In the genomic region with DNA sequence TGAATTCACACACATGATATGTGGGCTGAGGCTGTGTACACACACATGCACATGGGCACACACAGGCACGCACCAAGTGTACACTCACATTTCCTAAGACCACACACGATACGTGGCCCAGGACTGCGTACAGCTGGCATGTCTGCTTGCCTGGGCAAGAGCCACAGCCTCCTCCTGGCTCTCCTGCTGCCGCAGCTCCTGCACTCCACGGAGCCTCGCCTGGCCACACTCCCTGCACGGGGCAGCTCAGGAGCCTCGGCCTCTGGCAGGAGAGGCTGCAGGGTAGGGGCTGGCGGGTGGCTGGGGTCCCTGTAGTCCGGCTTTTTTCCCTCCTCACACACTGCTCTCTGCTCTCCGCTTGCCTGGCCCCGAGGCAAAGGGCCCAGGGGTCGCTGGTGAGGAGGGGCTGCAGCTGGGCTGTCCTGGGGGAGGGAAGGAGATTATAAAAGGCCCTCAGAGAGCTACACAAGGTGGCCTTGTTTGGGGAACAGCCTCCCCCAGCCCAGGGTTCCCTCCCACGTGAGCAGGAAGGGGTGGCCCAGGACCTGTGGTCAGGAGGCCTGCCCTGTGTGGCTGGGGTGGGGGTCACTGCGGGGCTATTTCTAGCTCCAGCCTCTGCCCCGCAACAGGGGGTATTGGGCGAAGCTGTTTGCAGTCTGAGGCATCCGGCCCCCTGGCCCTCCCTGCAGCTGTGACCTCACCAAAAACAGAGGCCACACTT, we compare ENCODE assay signal across 17 cellular contexts.
A peak's percentile ranks its signal among the peaks of the same experiment; 100 is the strongest.
DNase-seq lines count a peak whose midpoint lies in the region; ATAC-seq, FAIRE-seq and TF ChIP-seq lines count a peak whose summit lies in the region.
"Had no signal": no experiment of that assay in that cellular context is flagged by ENCODE, and none has a peak within 500 bp of the region (broad histone marks: within the 10 kb centered on the region; RNA-seq: fewer than 3 reads in every experiment).

No MANE protein-coding gene starts in this region.

- no peaks in the 10 kb centered on the region for H3K36me3 ChIP-seq in GM12878 (ENCODE audit: control insufficient read depth in 2 of 2, insufficient read depth in 2 of 2, low read length in 1 of 2)
- no peaks in the 10 kb centered on the region for H3K36me3 ChIP-seq in kidney (ENCODE audit: control insufficient read depth in 1 of 2, insufficient read depth in 2 of 2, low read length in 2 of 2)
- no peaks in the 10 kb centered on the region for H3K36me3 ChIP-seq in HAP-1 (replicated peaks)
- H3K36me3 ChIP-seq: upper lobe of right lung had no signal

- H3K79me2 ChIP-seq in GM12878 (ENCODE audit: control insufficient read depth, insufficient read depth, low read length): no peaks in the 10 kb centered on the region

- no peak overlapping the region for H2AFZ ChIP-seq in GM12878 (ENCODE audit: control insufficient read depth, low read depth, low read length)

- TF ChIP-seq RAD21 in GM12878 (IDR thresholded peaks at IDR 0.05; ENCODE audit: insufficient read depth, low read depth, low read length): no peak

- peak; percentile 28; the same call in 1 of the 3 replicates for ATAC-seq in GM12878
- ATAC-seq: upper lobe of right lung had no signal

- TF ChIP-seq CTCF in GM12878 (IDR thresholded peaks at IDR 0.05 in 2 of 3, conservative IDR thresholded peaks at IDR 0.05 in 1 of 3; ENCODE audit: control insufficient read depth in 2 of 3, extremely low read depth in 1 of 3, insufficient read depth in 1 of 3, low read depth in 3 of 3, low read length in 3 of 3) (no peak), kidney (IDR thresholded peaks at IDR 0.05; ENCODE audit: borderline replicate concordance, extremely low read depth, insufficient read depth) (no peak)

- H3K27ac ChIP-seq in GM12878 (ENCODE audit: control insufficient read depth, insufficient read depth): no peak overlapping the region
- no peak overlapping the region for H3K27ac ChIP-seq in kidney (ENCODE audit: low read depth in 2 of 2, low read length in 2 of 2)
- H3K27ac ChIP-seq in substantia nigra (ENCODE audit: low read depth, low read length, poor library complexity, severe bottlenecking): peak overlapping the region; percentile 96
- H3K27ac ChIP-seq: 22Rv1, upper lobe of right lung had no signal

- H3K4me2 ChIP-seq in GM12878 (ENCODE audit: control insufficient read depth, insufficient read depth): no peak overlapping the region
- H3K4me2 ChIP-seq: smooth muscle cell had no signal

- SMC1A ChIA-PET in GM12878 (lab: Charles Lee; ENCODE audit: uncharacterized antibody, unreplicated experiment): no interaction called here

- no peaks in the 10 kb centered on the region for H4K20me1 ChIP-seq in GM12878 (ENCODE audit: control insufficient read depth, insufficient read depth)

- H3K4me1 ChIP-seq in GM12878 (ENCODE audit: control insufficient read depth, insufficient read depth, low read length) (no peaks in the 10 kb centered on the region), kidney (ENCODE audit: control insufficient read depth in 1 of 2, insufficient read depth in 1 of 2, low read depth in 1 of 2, low read length in 2 of 2) (no peaks in the 10 kb centered on the region), HAP-1 (no peaks in the 10 kb centered on the region)
- H3K4me1 ChIP-seq: upper lobe of right lung had no signal

- RAD21 ChIA-PET in GM12878 (lab: Charles Lee; ENCODE audit: unreplicated experiment): no interaction called here

- TF ChIP-seq POLR2A in GM12878 (IDR thresholded peaks at IDR 0.05; ENCODE audit: low read depth, low read length): no peak

- FAIRE-seq in GM12878 (lab: Jason Lieb, UNC) (no peak), kidney (lab: Jason Lieb, UNC) (no peak)
- FAIRE-seq: colon had no signal

- WGBS in GM12878 (ENCODE audit: insufficient coverage, insufficient replicate concordance, low lambda C conversion rate, missing lambda C conversion rate): 43% methylated on average over 19 of the region's 19 CpGs

- H3K9ac ChIP-seq in GM12878 (ENCODE audit: control insufficient read depth, insufficient read depth, low read length): no peak overlapping the region
- H3K9ac ChIP-seq in kidney (ENCODE audit: low read length in 2 of 2): no peak overlapping the region

- no peak for TF ChIP-seq EP300 in GM12878 (IDR thresholded peaks at IDR 0.05; ENCODE audit: borderline replicate concordance in 1 of 2, control insufficient read depth in 1 of 2, low read depth in 2 of 2, low read length in 2 of 2)

- BruUV-seq in GM12878 (replicated peaks; lab: Mats Ljungman, UMichigan): no TSS peak

- intact Hi-C loops in GM12878 (cut with micrococcal nuclease; ENCODE audit: unreplicated experiment) (no loop called here), kidney (cut with DNase I) (loop anchor here (2.0 kb wide), 1 partner anchor 275 kb away; no protein-coding TSS in a partner anchor)

- H3K9me3 ChIP-seq in GM12878 (replicated peaks; ENCODE audit: control insufficient read depth, insufficient read depth, low read length): no peaks in the 10 kb centered on the region; the same call in 2 of the 3 replicates
- no peaks in the 10 kb centered on the region for H3K9me3 ChIP-seq in kidney (ENCODE audit: control insufficient read depth in 1 of 2, low read length in 2 of 2)
- no peaks in the 10 kb centered on the region for H3K9me3 ChIP-seq in HAP-1
- H3K9me3 ChIP-seq: Caco-2, upper lobe of right lung had no signal

- DNase-seq in DMS 273 (lab: John Stamatoyannopoulos, UW; ENCODE audit: unreplicated experiment): peak; percentile 41
- DNase-seq in DMS 273 treated with DMSO at 0.1 percent for 48 hours (lab: John Stamatoyannopoulos, UW): no peak
- DNase-seq in GM12878 (ENCODE audit: low read depth, low spot score): no peak
- peak; percentile 66 for DNase-seq in kidney
- peak; percentile 30 to 96 (median 83) for DNase-seq in substantia nigra (lab: John Stamatoyannopoulos, UW)
- no peak for DNase-seq in activated gamma-delta T cell treated with Interleukin-2 at 50 U/mL for 16 hours
- DNase-seq in activated naive CD4-positive, alpha-beta T cell (lab: John Stamatoyannopoulos, UW): no peak
- DNase-seq in HAP-1 (ENCODE audit: low spot score in 2 of 2): no peak
- DNase-seq: activated CD4-positive, alpha-beta T cell treated with anti-CD3 and anti-CD28 coated beads, Interleukin-2, amount 50 U/mL, for 48 hours; activated gamma-delta T cell; Caco-2; natural killer cell; NCI-H2227 treated with DMSO at 0.1 percent for 48 hours; upper lobe of right lung had no signal

- POLR2A ChIA-PET in GM12878 (lab: Charles Lee): no interaction called here

- CTCF ChIA-PET in GM12878 (lab: Yijun Ruan, JAX): no interaction called here

- in situ Hi-C loops in GM12878 (cut with MboI): no loop called here
- in situ Hi-C loops in HAP-1 (cut with MboI; ENCODE audit: low sequenced_read_pairs): no loop called here

- H3K4me3 ChIP-seq in GM12878 (no peak overlapping the region), kidney (ENCODE audit: low read length in 2 of 2) (no peak overlapping the region), HAP-1 (no peak overlapping the region)
- H3K4me3 ChIP-seq: smooth muscle cell, upper lobe of right lung had no signal

- H3K27me3 ChIP-seq in GM12878 (replicated peaks in 1 of 2; ENCODE audit: control insufficient read depth in 2 of 2, insufficient read depth in 2 of 2, low read length in 1 of 2): peaks cover 0 to 3% of the 10 kb centered on the region in 2 experiments; a peak in 3 of 4 replicates
- H3K27me3 ChIP-seq in HAP-1 (ENCODE audit: low read depth): peaks cover 21% of the 10 kb centered on the region
- H3K27me3 ChIP-seq: upper lobe of right lung had no signal

TF ChIP-seq in GM12878, 131 proteins besides CTCF, POLR2A, EP300 and RAD21:
- no peak for TF ChIP-seq SPI1 (IDR thresholded peaks at IDR 0.05; ENCODE audit: borderline replicate concordance, insufficient read depth, low read depth, low read length)

Comparison
In these comparisons a context has a peak if more than half of its experiments do, and no peak if none do; other contexts are left out.
1. DNase-seq: peak in DMS 273 (single experiment), kidney (single experiment) and substantia nigra (49 of 49); none in DMS 273 treated with DMSO at 0.1 percent for 48 hours (single experiment), GM12878 (single experiment), activated gamma-delta T cell treated with Interleukin-2 at 50 U/mL for 16 hours (single experiment), activated naive CD4-positive, alpha-beta T cell (0 of 4) and HAP-1 (0 of 2).